27 cellular contexts compared by ENCODE assay signal in genomic region chr3:175426805-175427204, GRCh38.
DNase-seq lines count a peak whose midpoint lies in the region; ATAC-seq, FAIRE-seq and TF ChIP-seq lines count a peak whose summit lies in the region.
"Had no signal": no experiment of that assay in that cellular context is flagged by ENCODE, and none has a peak within 500 bp of the region (broad histone marks: within the 10 kb centered on the region; RNA-seq: fewer than 3 reads in every experiment).

No MANE protein-coding gene starts in this region.

- H3K9me3 ChIP-seq in breast epithelium (no peaks in the 10 kb centered on the region), smooth muscle cell (replicated peaks; ENCODE audit: low read depth) (no peaks in the 10 kb centered on the region), heart left ventricle (no peaks in the 10 kb centered on the region), body of pancreas (no peaks in the 10 kb centered on the region)
- H3K9me3 ChIP-seq: adrenal gland, esophagus muscularis mucosa, Peyer's patch, SJSA1 had no signal

- H3K4me2 ChIP-seq in smooth muscle cell: no peak overlapping the region

- no peaks in the 10 kb centered on the region for H3K4me1 Mint-ChIP-seq in MCF 10A (ENCODE audit: insufficient read depth, unreplicated experiment)
- H3K4me1 Mint-ChIP-seq: activated B cell treated with CpG ODN at 0.5 μM for 24 hours; CD4-positive, alpha-beta memory T cell; T-cell had no signal

- H3K27me3 ChIP-seq in breast epithelium (no peaks in the 10 kb centered on the region), smooth muscle cell (ENCODE audit: low read depth) (no peaks in the 10 kb centered on the region), heart left ventricle (no peaks in the 10 kb centered on the region), body of pancreas (no peaks in the 10 kb centered on the region)
- H3K27me3 ChIP-seq: adrenal gland, esophagus muscularis mucosa, Peyer's patch, SJSA1 had no signal

- H4K20me1 ChIP-seq in smooth muscle cell (ENCODE audit: low read depth): no peaks in the 10 kb centered on the region

- H3K36me3 ChIP-seq in breast epithelium (no peaks in the 10 kb centered on the region), smooth muscle cell (ENCODE audit: low read depth) (no peaks in the 10 kb centered on the region), heart left ventricle (no peaks in the 10 kb centered on the region), body of pancreas (replicated peaks in 1 of 2; ENCODE audit: insufficient read depth in 1 of 2, low read depth in 2 of 2) (no peaks in the 10 kb centered on the region)
- H3K36me3 ChIP-seq: adrenal gland, esophagus muscularis mucosa, Peyer's patch, SJSA1 had no signal

- H2AFZ ChIP-seq in smooth muscle cell (ENCODE audit: low read depth): no peak overlapping the region

- H3K9ac ChIP-seq in smooth muscle cell (ENCODE audit: low read depth): peak overlapping the region; percentile 51

- POLR2A ChIA-PET in MCF 10A (lab: Yijun Ruan, JAX): interaction anchor here (0.6 to 1.0 kb wide), 2 partner anchors 89 to 163 kb away, joined by 3 read pairs; no protein-coding TSS in a partner anchor

- H3K4me3 ChIP-seq in breast epithelium (no peak overlapping the region), smooth muscle cell (no peak overlapping the region), heart left ventricle (no peak overlapping the region), body of pancreas (no peak overlapping the region)
- H3K4me3 ChIP-seq: adrenal gland, esophagus muscularis mucosa, Peyer's patch, SJSA1 had no signal

- H3K4me3 Mint-ChIP-seq in MCF 10A (ENCODE audit: unreplicated experiment): no peak overlapping the region
- H3K4me3 Mint-ChIP-seq: activated B cell treated with CpG ODN at 0.5 μM for 24 hours; CD4-positive, alpha-beta memory T cell; neural crest cell; T-cell had no signal

- CTCF ChIA-PET in MCF 10A (lab: Yijun Ruan, JAX): no interaction called here

- TF ChIP-seq CTCF in MCF 10A (IDR thresholded peaks at IDR 0.05; ENCODE audit: unreplicated experiment): no peak
- TF ChIP-seq CTCF in breast epithelium (IDR thresholded peaks at IDR 0.05): no peak
- no peak for TF ChIP-seq CTCF in smooth muscle cell (IDR thresholded peaks at IDR 0.05; ENCODE audit: borderline replicate concordance, insufficient read depth, poor library complexity, severe bottlenecking)
- no peak for TF ChIP-seq CTCF in heart left ventricle (IDR thresholded peaks at IDR 0.05)
- TF ChIP-seq CTCF in body of pancreas (IDR thresholded peaks at IDR 0.05): no peak

- H3F3A ChIP-seq in smooth muscle cell (ENCODE audit: low read depth): peaks cover under 1% of the 10 kb centered on the region

- no TSS peak for BruUV-seq in MCF 10A (replicated peaks; lab: Mats Ljungman, UMichigan)

- 73% methylated on average over 5 of the region's 5 CpGs for WGBS in smooth muscle cell (ENCODE audit: low lambda C conversion rate)
- 74 to 85% (median 75%) methylated on average over 5 of the region's 5 CpGs for WGBS in heart left ventricle, 4 donors
- 75 to 83% methylated on average over 5 of the region's 5 CpGs for WGBS in body of pancreas, 2 donors

- no peak overlapping the region for H3K27ac ChIP-seq in breast epithelium
- no peak overlapping the region for H3K27ac ChIP-seq in epithelial cell of prostate
- peak overlapping the region; percentile 88 for H3K27ac ChIP-seq in smooth muscle cell (ENCODE audit: low read depth)
- no peak overlapping the region for H3K27ac ChIP-seq in heart left ventricle
- no peak overlapping the region for H3K27ac ChIP-seq in body of pancreas
- H3K27ac ChIP-seq: 22Rv1, adrenal gland, esophagus muscularis mucosa, Peyer's patch, SJSA1 had no signal

- H3K9me3 Mint-ChIP-seq in MCF 10A (ENCODE audit: unreplicated experiment): no peaks in the 10 kb centered on the region
- H3K9me3 Mint-ChIP-seq: activated B cell treated with CpG ODN at 0.5 μM for 24 hours had no signal

- no peak overlapping the region for H3K27ac Mint-ChIP-seq in MCF 10A (ENCODE audit: low read depth, unreplicated experiment)
- H3K27ac Mint-ChIP-seq: activated B cell treated with CpG ODN at 0.5 μM for 24 hours; CD4-positive, alpha-beta memory T cell; T-cell had no signal

- H3K79me2 ChIP-seq in smooth muscle cell (ENCODE audit: low read depth): no peaks in the 10 kb centered on the region

- intact Hi-C loops in MCF 10A (cut with micrococcal nuclease): no loop called here
- intact Hi-C loops in breast epithelium (cut with DNase I; ENCODE audit: low total_unique reads): no loop called here
- intact Hi-C loops in heart left ventricle (cut with DNase I): no loop called here
- intact Hi-C loops in body of pancreas (cut with DNase I): no loop called here

- H3K27me3 Mint-ChIP-seq in MCF 10A (ENCODE audit: insufficient read depth, unreplicated experiment): no peaks in the 10 kb centered on the region
- H3K27me3 Mint-ChIP-seq: activated B cell treated with CpG ODN at 0.5 μM for 24 hours; CD4-positive, alpha-beta memory T cell; T-cell had no signal

- DNase-seq in MCF 10A (ENCODE audit: unreplicated experiment) (peak; percentile 17), breast epithelium (ENCODE audit: low spot score in 2 of 2) (no peak), RCC 7860 (ENCODE audit: low spot score) (peak; percentile 17), epithelial cell of prostate (ENCODE audit: low read depth, low spot score) (peak; percentile 0), smooth muscle cell (lab: John Stamatoyannopoulos, UW; ENCODE audit: unreplicated experiment) (no peak), heart left ventricle (no peak), HCEC 1CT (no peak), body of pancreas (no peak)
- DNase-seq: activated B cell treated with CpG ODN at 0.5 μM for 24 hours; activated naive CD4-positive, alpha-beta T cell treated with Interleukin-2 at 50 U/mL for 16 hours; adrenal gland; AML-193; CD4-positive, alpha-beta memory T cell; effector memory CD4-positive, alpha-beta T cell; foreskin melanocyte; Kasumi-1; NCI-H1048; NCI-H187; NCI-H69; Peyer's patch; posterior cingulate gyrus; stimulated activated naive CD4-positive, alpha-beta T cell treated with Interleukin-2 at 50 U/mL for 16 hours; T-cell had no signal

- ATAC-seq in heart left ventricle: no peak
- no peak for ATAC-seq in body of pancreas
- ATAC-seq: T-cell had no signal

- no peak for TF ChIP-seq POLR2A in breast epithelium (IDR thresholded peaks at IDR 0.05)
- no peak for TF ChIP-seq POLR2A in heart left ventricle (IDR thresholded peaks at IDR 0.05)
- TF ChIP-seq POLR2A in body of pancreas (IDR thresholded peaks at IDR 0.05): no peak

- H3K4me1 ChIP-seq in breast epithelium: no peaks in the 10 kb centered on the region
- H3K4me1 ChIP-seq in smooth muscle cell (ENCODE audit: low read depth): peaks cover 5% of the 10 kb centered on the region
- H3K4me1 ChIP-seq in heart left ventricle: no peaks in the 10 kb centered on the region
- no peaks in the 10 kb centered on the region for H3K4me1 ChIP-seq in body of pancreas
- H3K4me1 ChIP-seq: adrenal gland, esophagus muscularis mucosa, Peyer's patch, SJSA1 had no signal

- H3K36me3 Mint-ChIP-seq in MCF 10A (ENCODE audit: insufficient read depth, unreplicated experiment): no peaks in the 10 kb centered on the region
- H3K36me3 Mint-ChIP-seq: CD4-positive, alpha-beta memory T cell; T-cell had no signal

- no peak for FAIRE-seq in RCC 7860 (lab: Jason Lieb, UNC)

Comparison
In these comparisons a context has a peak if more than half of its experiments do, and no peak if none do; other contexts are left out.
1. DNase-seq: peak in MCF 10A (single experiment), RCC 7860 (single experiment) and epithelial cell of prostate (single experiment); none in breast epithelium (0 of 2), smooth muscle cell (single experiment), heart left ventricle (0 of 5), HCEC 1CT (single experiment) and body of pancreas (0 of 4).